ENCODE assay signal across 1 cellular context in genomic region chr11:791658-792534, GRCh38.
TF ChIP-seq lines count a peak whose summit lies in the region.

No MANE protein-coding gene starts in this region.

TF ChIP-seq in GM12878, 131 proteins besides CTCF, POLR2A, EP300 and RAD21:
- TF ChIP-seq MYB (IDR thresholded peaks at IDR 0.05; ENCODE audit: borderline replicate concordance, low read depth, low read length) (no peak), SMAD5 (IDR thresholded peaks at IDR 0.05; ENCODE audit: low read depth) (no peak), REST (IDR thresholded peaks at IDR 0.05; ENCODE audit: low read depth, low read length) (no peak), RELA (IDR thresholded peaks at IDR 0.05; ENCODE audit: borderline replicate concordance, partially characterized antibody) (no peak)
